In genomic region chr6:119147101-119148053, GRCh38 we compare ENCODE assay signal across 1 cellular context.
A peak's percentile ranks its signal among the peaks of the same experiment; 100 is the strongest.
TF ChIP-seq lines count a peak whose summit lies in the region.

No MANE protein-coding gene starts in this region.

TF ChIP-seq in HepG2, 621 proteins besides CTCF, POLR2A, EP300 and RAD21 (continued from another document and continues in another):
- TF ChIP-seq BRF2 (CRISPR knock-in tag; IDR thresholded peaks at IDR 0.05): no peak
- no peak for TF ChIP-seq TGIF2 (CRISPR knock-in tag; IDR thresholded peaks at IDR 0.05)
- TF ChIP-seq ZBTB1 (CRISPR knock-in tag; IDR thresholded peaks at IDR 0.05; ENCODE audit: borderline replicate concordance): no peak
- peak; percentile 81 for TF ChIP-seq PPARG (CRISPR knock-in tag; conservative IDR thresholded peaks at IDR 0.05)
- 0 out of 2 replicates have a peak, but pooled peaks have one; percentile 48 for TF ChIP-seq SATB2 (CRISPR knock-in tag; IDR thresholded peaks at IDR 0.05)
- TF ChIP-seq, protein P1, sequence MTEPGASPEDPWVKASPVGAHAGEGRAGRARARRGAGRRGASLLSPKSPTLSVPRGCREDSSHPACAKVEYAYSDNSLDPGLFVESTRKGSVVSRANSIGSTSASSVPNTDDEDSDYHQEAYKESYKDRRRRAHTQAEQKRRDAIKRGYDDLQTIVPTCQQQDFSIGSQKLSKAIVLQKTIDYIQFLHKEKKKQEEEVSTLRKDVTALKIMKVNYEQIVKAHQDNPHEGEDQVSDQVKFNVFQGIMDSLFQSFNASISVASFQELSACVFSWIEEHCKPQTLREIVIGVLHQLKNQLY (CRISPR knock-in tag; IDR thresholded peaks at IDR 0.05): 0 out of 2 replicates have a peak, but pooled peaks have one; percentile 18
- peak; percentile 30; the same call in 1 of the 2 replicates for TF ChIP-seq DMAP1 (CRISPR knock-in tag; IDR thresholded peaks at IDR 0.05)
- TF ChIP-seq, protein P2, sequence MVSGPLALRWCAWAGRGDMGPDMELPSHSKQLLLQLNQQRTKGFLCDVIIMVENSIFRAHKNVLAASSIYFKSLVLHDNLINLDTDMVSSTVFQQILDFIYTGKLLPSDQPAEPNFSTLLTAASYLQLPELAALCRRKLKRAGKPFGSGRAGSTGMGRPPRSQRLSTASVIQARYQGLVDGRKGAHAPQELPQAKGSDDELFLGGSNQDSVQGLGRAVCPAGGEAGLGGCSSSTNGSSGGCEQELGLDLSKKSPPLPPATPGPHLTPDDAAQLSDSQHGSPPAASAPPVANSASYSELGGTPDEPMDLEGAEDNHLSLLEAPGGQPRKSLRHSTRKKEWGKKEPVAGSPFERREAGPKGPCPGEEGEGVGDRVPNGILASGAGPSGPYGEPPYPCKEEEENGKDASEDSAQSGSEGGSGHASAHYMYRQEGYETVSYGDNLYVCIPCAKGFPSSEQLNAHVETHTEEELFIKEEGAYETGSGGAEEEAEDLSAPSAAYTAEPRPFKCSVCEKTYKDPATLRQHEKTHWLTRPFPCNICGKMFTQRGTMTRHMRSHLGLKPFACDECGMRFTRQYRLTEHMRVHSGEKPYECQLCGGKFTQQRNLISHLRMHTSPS (CRISPR knock-in tag; IDR thresholded peaks at IDR 0.05; ENCODE audit: low read depth): no peak
- peak; percentile 60 for TF ChIP-seq KDM6A (CRISPR knock-in tag; IDR thresholded peaks at IDR 0.05; ENCODE audit: low read depth)
- TF ChIP-seq MIER3 (CRISPR knock-in tag; IDR thresholded peaks at IDR 0.05; ENCODE audit: borderline replicate concordance): peak; percentile 57; the same call in 1 of the 2 replicates
- TF ChIP-seq KDM5B (CRISPR knock-in tag; IDR thresholded peaks at IDR 0.05; ENCODE audit: borderline replicate concordance): peak; percentile 3; the same call in 1 of the 2 replicates
- TF ChIP-seq YEATS2 (CRISPR knock-in tag; IDR thresholded peaks at IDR 0.05; ENCODE audit: borderline replicate concordance): peak; percentile 42; the same call in 1 of the 2 replicates
- 0 out of 2 replicates have a peak, but pooled peaks have one; percentile 12 for TF ChIP-seq FOXK1 (CRISPR knock-in tag; IDR thresholded peaks at IDR 0.05; ENCODE audit: borderline replicate concordance, low read depth)
- TF ChIP-seq TEAD3 (CRISPR knock-in tag; optimal IDR thresholded peaks at IDR 0.05; ENCODE audit: borderline replicate concordance): peak; percentile 4
- TF ChIP-seq ELF1 (CRISPR knock-in tag; IDR thresholded peaks at IDR 0.05): peak; percentile 53; the same call in 1 of the 2 replicates
- TF ChIP-seq HDAC2 (CRISPR knock-in tag; IDR thresholded peaks at IDR 0.05): peak; percentile 41; the same call in 1 of the 2 replicates
- peak; percentile 68; the same call in 1 of the 2 replicates for TF ChIP-seq HMG20A (CRISPR knock-in tag; IDR thresholded peaks at IDR 0.05; ENCODE audit: borderline replicate concordance)
- TF ChIP-seq CREB1 (IDR thresholded peaks at IDR 0.05): peak; percentile 16; the same call in 1 of the 2 replicates
- TF ChIP-seq CREB1 (CRISPR knock-in tag; IDR thresholded peaks at IDR 0.05): peak; percentile 33; the same call in 1 of the 2 replicates
- peak; percentile 98 for TF ChIP-seq FOSL2 (CRISPR knock-in tag; IDR thresholded peaks at IDR 0.05)
- TF ChIP-seq RXRB (CRISPR knock-in tag; IDR thresholded peaks at IDR 0.05; ENCODE audit: borderline replicate concordance): peak; percentile 62; the same call in 1 of the 2 replicates
- 0 out of 2 replicates have a peak, but pooled peaks have one; percentile 35 for TF ChIP-seq KAT8 (CRISPR knock-in tag; IDR thresholded peaks at IDR 0.05)
- no peak for TF ChIP-seq CCAR2 (optimal IDR thresholded peaks at IDR 0.05; ENCODE audit: low read depth, low read length)
- TF ChIP-seq, protein P3, sequence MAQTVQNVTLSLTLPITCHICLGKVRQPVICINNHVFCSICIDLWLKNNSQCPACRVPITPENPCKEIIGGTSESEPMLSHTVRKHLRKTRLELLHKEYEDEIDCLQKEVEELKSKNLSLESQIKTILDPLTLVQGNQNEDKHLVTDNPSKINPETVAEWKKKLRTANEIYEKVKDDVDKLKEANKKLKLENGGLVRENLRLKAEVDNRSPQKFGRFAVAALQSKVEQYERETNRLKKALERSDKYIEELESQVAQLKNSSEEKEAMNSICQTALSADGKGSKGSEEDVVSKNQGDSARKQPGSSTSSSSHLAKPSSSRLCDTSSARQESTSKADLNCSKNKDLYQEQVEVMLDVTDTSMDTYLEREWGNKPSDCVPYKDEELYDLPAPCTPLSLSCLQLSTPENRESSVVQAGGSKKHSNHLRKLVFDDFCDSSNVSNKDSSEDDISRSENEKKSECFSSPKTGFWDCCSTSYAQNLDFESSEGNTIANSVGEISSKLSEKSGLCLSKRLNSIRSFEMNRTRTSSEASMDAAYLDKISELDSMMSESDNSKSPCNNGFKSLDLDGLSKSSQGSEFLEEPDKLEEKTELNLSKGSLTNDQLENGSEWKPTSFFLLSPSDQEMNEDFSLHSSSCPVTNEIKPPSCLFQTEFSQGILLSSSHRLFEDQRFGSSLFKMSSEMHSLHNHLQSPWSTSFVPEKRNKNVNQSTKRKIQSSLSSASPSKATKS (CRISPR knock-in tag; IDR thresholded peaks at IDR 0.05): no peak
- TF ChIP-seq MAFF (IDR thresholded peaks at IDR 0.05; ENCODE audit: low read depth, low read length): 0 out of 2 replicates have a peak, but pooled peaks have one; percentile 2
- peak; percentile 55; the same call in 1 of the 2 replicates for TF ChIP-seq GATAD1 (CRISPR knock-in tag; IDR thresholded peaks at IDR 0.05)
- TF ChIP-seq SOX6 (IDR thresholded peaks at IDR 0.05): no peak
- TF ChIP-seq SOX6 (CRISPR knock-in tag; IDR thresholded peaks at IDR 0.05): peak; percentile 64; the same call in 1 of the 2 replicates
- peak; percentile 66 for TF ChIP-seq SAP130 (CRISPR knock-in tag; IDR thresholded peaks at IDR 0.05; ENCODE audit: low read depth)
- no peak for TF ChIP-seq ZNF777 (CRISPR knock-in tag; IDR thresholded peaks at IDR 0.05)
- TF ChIP-seq NCOA2 (CRISPR knock-in tag; IDR thresholded peaks at IDR 0.05): peak; percentile 55; the same call in 1 of the 2 replicates
- TF ChIP-seq FOXA3 (CRISPR knock-in tag; IDR thresholded peaks at IDR 0.05): peak; percentile 82
- TF ChIP-seq, protein P4, sequence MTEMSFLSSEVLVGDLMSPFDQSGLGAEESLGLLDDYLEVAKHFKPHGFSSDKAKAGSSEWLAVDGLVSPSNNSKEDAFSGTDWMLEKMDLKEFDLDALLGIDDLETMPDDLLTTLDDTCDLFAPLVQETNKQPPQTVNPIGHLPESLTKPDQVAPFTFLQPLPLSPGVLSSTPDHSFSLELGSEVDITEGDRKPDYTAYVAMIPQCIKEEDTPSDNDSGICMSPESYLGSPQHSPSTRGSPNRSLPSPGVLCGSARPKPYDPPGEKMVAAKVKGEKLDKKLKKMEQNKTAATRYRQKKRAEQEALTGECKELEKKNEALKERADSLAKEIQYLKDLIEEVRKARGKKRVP (CRISPR knock-in tag; IDR thresholded peaks at IDR 0.05): peak in 1 of 2 experiments; percentile 61; a peak in 2 of 4 replicates
- TF ChIP-seq, protein P5, sequence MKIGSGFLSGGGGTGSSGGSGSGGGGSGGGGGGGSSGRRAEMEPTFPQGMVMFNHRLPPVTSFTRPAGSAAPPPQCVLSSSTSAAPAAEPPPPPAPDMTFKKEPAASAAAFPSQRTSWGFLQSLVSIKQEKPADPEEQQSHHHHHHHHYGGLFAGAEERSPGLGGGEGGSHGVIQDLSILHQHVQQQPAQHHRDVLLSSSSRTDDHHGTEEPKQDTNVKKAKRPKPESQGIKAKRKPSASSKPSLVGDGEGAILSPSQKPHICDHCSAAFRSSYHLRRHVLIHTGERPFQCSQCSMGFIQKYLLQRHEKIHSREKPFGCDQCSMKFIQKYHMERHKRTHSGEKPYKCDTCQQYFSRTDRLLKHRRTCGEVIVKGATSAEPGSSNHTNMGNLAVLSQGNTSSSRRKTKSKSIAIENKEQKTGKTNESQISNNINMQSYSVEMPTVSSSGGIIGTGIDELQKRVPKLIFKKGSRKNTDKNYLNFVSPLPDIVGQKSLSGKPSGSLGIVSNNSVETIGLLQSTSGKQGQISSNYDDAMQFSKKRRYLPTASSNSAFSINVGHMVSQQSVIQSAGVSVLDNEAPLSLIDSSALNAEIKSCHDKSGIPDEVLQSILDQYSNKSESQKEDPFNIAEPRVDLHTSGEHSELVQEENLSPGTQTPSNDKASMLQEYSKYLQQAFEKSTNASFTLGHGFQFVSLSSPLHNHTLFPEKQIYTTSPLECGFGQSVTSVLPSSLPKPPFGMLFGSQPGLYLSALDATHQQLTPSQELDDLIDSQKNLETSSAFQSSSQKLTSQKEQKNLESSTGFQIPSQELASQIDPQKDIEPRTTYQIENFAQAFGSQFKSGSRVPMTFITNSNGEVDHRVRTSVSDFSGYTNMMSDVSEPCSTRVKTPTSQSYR (CRISPR knock-in tag; IDR thresholded peaks at IDR 0.05; ENCODE audit: borderline replicate concordance): peak; percentile 87
- peak; percentile 75; the same call in 1 of the 2 replicates for TF ChIP-seq POGZ (CRISPR knock-in tag; IDR thresholded peaks at IDR 0.05)
- TF ChIP-seq AHDC1 (CRISPR knock-in tag; IDR thresholded peaks at IDR 0.05; ENCODE audit: borderline replicate concordance): peak; percentile 69; the same call in 1 of the 2 replicates
- peak; percentile 68 for TF ChIP-seq FOXP4 (CRISPR knock-in tag; IDR thresholded peaks at IDR 0.05)
- TF ChIP-seq ZKSCAN8 (CRISPR knock-in tag; IDR thresholded peaks at IDR 0.05; ENCODE audit: borderline replicate concordance): 0 out of 2 replicates have a peak, but pooled peaks have one; percentile 8
